Comparison of ENCODE assay signal across 10 cellular contexts in genomic region chr12:74539261-74539660, GRCh38. TPM values are rescaled to one million over a fixed set of nuclear protein-coding genes. Genes with fewer than 3 reads are reported as not detected.
DNase-seq lines count a peak whose midpoint lies in the region; FAIRE-seq and TF ChIP-seq lines count a peak whose summit lies in the region.
"Had no signal": no experiment of that assay in that cellular context is flagged by ENCODE, and none has a peak within 500 bp of the region (broad histone marks: within the 10 kb centered on the region; RNA-seq: fewer than 3 reads in every experiment).

No MANE protein-coding gene starts in this region.

- H3K9me3 ChIP-seq in keratinocyte (ENCODE audit: control insufficient read depth, low read depth, low read length) (no peaks in the 10 kb centered on the region), thyroid gland (no peaks in the 10 kb centered on the region)

- H3K4me1 Mint-ChIP-seq in activated T-cell treated with anti-CD3 and anti-CD28 coated beads, Interleukin-2, amount 50 U/mL, for 24 hours (ENCODE audit: low read depth), result peaks cover 56% of the 10 kb centered on the region
- peaks cover 55% of the 10 kb centered on the region for H3K4me1 Mint-ChIP-seq in activated T-helper 1 cell treated with anti-CD3 and anti-CD28 coated beads, Interleukin-12 subunit alpha, Interleukin-12 subunit beta, Interleukin-2, Interleukin-4 antibody, amounts not matched to agents 30 ng/mL and 10 ng/mL and 1 ng/mL, durations not matched to agents 14 hours and 24 hours and 36 hours (ENCODE audit: low read depth)

- intact Hi-C loops in activated T-helper 1 cell treated with anti-CD3 and anti-CD28 coated beads, Interleukin-12 subunit alpha, Interleukin-12 subunit beta, Interleukin-2, Interleukin-4 antibody, amounts not matched to agents 30 ng/mL and 10 ng/mL and 1 ng/mL, durations not matched to agents 14 hours and 24 hours and 36 hours (cut with micrococcal nuclease), result loop anchor here (5.0 kb wide), 4 partner anchors 127 to 1493 kb away; partner anchors contain the start of gene PHLDA1
- intact Hi-C loops in thyroid gland (cut with DNase I), result no loop called here

- peak overlapping the region; percentile 99 for H3K27ac Mint-ChIP-seq in activated T-cell treated with anti-CD3 and anti-CD28 coated beads, Interleukin-2, amount 50 U/mL, for 24 hours
- H3K27ac Mint-ChIP-seq in activated T-helper 1 cell treated with anti-CD3 and anti-CD28 coated beads, Interleukin-12 subunit alpha, Interleukin-12 subunit beta, Interleukin-2, Interleukin-4 antibody, amounts not matched to agents 30 ng/mL and 10 ng/mL and 1 ng/mL, durations not matched to agents 14 hours and 24 hours and 36 hours, result no peak overlapping the region

- DNase-seq in activated T-cell treated with anti-CD3 and anti-CD28 coated beads, Interleukin-2, amount 50 U/mL, for 24 hours, result no peak
- DNase-seq in activated T-cell treated with anti-CD3 and anti-CD28 coated beads for 4 hours, result no peak
- DNase-seq in activated T-helper 1 cell treated with anti-CD3 and anti-CD28 coated beads, Interleukin-12 subunit alpha, Interleukin-12 subunit beta, Interleukin-2, Interleukin-4 antibody, amounts not matched to agents 30 ng/mL and 10 ng/mL and 1 ng/mL, durations not matched to agents 14 hours and 24 hours and 36 hours (ENCODE audit: low spot score), result no peak
- DNase-seq in keratinocyte (ENCODE audit: low read depth, low spot score), result no peak
- DNase-seq in thyroid gland, result no peak
- no peak for DNase-seq in GM10248 (ENCODE audit: extremely low spot score)
- no peak for DNase-seq in NCI-H2227 treated with DMSO at 0.1 percent for 48 hours (lab: John Stamatoyannopoulos, UW)
- DNase-seq in stimulated activated CD4-positive, alpha-beta T cell treated with anti-CD3 and anti-CD28 coated beads, Interleukin-4, amount 100 ng/mL, for 1 hour, result no peak
- DNase-seq: hippocampal formation had no signal

- no peaks in the 10 kb centered on the region for H3K9me3 Mint-ChIP-seq in activated T-cell treated with anti-CD3 and anti-CD28 coated beads, Interleukin-2, amount 50 U/mL, for 24 hours
- no peaks in the 10 kb centered on the region for H3K9me3 Mint-ChIP-seq in activated T-helper 1 cell treated with anti-CD3 and anti-CD28 coated beads, Interleukin-12 subunit alpha, Interleukin-12 subunit beta, Interleukin-2, Interleukin-4 antibody, amounts not matched to agents 30 ng/mL and 10 ng/mL and 1 ng/mL, durations not matched to agents 14 hours and 24 hours and 36 hours

- peaks cover 23% of the 10 kb centered on the region for H4K20me1 ChIP-seq in keratinocyte (ENCODE audit: control insufficient read depth, extremely low read depth, insufficient read depth, low read length)

- H3K27ac ChIP-seq in keratinocyte (ENCODE audit: control insufficient read depth, insufficient read depth, low read length) (peak overlapping the region; percentile 97), thyroid gland (peak overlapping the region in 1 of 3 donors; percentile 90)

- H3K36me3 ChIP-seq in keratinocyte (ENCODE audit: control insufficient read depth in 2 of 2, extremely low read depth in 1 of 2, insufficient read depth in 2 of 2, low read length in 2 of 2), result peaks cover 0 to 13% of the 10 kb centered on the region in 2 experiments
- H3K36me3 ChIP-seq in thyroid gland, result no peaks in the 10 kb centered on the region

- TF ChIP-seq CTCF in keratinocyte (optimal IDR thresholded peaks at IDR 0.05 in 1 of 3, IDR thresholded peaks at IDR 0.05 in 1 of 3, conservative IDR thresholded peaks at IDR 0.05 in 1 of 3; ENCODE audit: extremely low read depth in 1 of 3, insufficient read depth in 2 of 3, low read length in 3 of 3) (no peak), thyroid gland (IDR thresholded peaks at IDR 0.05) (no peak), GM10248 (IDR thresholded peaks at IDR 0.05; ENCODE audit: control extremely low read depth, extremely low read depth, low read depth, missing control alignments) (no peak)

- H3K4me1 ChIP-seq in keratinocyte (ENCODE audit: control insufficient read depth, extremely low read depth, insufficient read depth, low read length) (peaks cover 25% of the 10 kb centered on the region), thyroid gland (peaks cover 19 to 33% of the 10 kb centered on the region in 2 donors)

- peaks cover 62% of the 10 kb centered on the region for H3K36me3 Mint-ChIP-seq in activated T-cell treated with anti-CD3 and anti-CD28 coated beads, Interleukin-2, amount 50 U/mL, for 24 hours (ENCODE audit: low read depth)
- peaks cover 36% of the 10 kb centered on the region for H3K36me3 Mint-ChIP-seq in activated T-helper 1 cell treated with anti-CD3 and anti-CD28 coated beads, Interleukin-12 subunit alpha, Interleukin-12 subunit beta, Interleukin-2, Interleukin-4 antibody, amounts not matched to agents 30 ng/mL and 10 ng/mL and 1 ng/mL, durations not matched to agents 14 hours and 24 hours and 36 hours (ENCODE audit: low read depth)

- peak overlapping the region; percentile 68 to 98 (median 94) for H3K4me3 ChIP-seq in keratinocyte (ENCODE audit: control insufficient read depth in 2 of 3, extremely low read depth in 1 of 3, insufficient read depth in 2 of 3, low read depth in 1 of 3, low read length in 3 of 3)
- peak overlapping the region in 2 of 3 donors; percentile 2 to 71 for H3K4me3 ChIP-seq in thyroid gland (replicated peaks in 1 of 3)

- POLR2A ChIA-PET in GM10248 (lab: Yijun Ruan, JAX), result interaction anchor here (0.7 kb wide), 1 partner anchor 51 kb away, joined by 3 read pairs; no protein-coding TSS in a partner anchor

- dilution Hi-C loops in keratinocyte (cut with MboI; ENCODE audit: extremely low pct_ligation_motif_present, low sequenced_read_pairs), result no loop called here

- H3K4me3 Mint-ChIP-seq in activated T-cell treated with anti-CD3 and anti-CD28 coated beads, Interleukin-2, amount 50 U/mL, for 24 hours, result peak overlapping the region; percentile 97
- H3K4me3 Mint-ChIP-seq in activated T-helper 1 cell treated with anti-CD3 and anti-CD28 coated beads, Interleukin-12 subunit alpha, Interleukin-12 subunit beta, Interleukin-2, Interleukin-4 antibody, amounts not matched to agents 30 ng/mL and 10 ng/mL and 1 ng/mL, durations not matched to agents 14 hours and 24 hours and 36 hours, result peak overlapping the region; percentile 92

- H3K9me1 ChIP-seq in keratinocyte (ENCODE audit: control insufficient read depth, extremely low read depth, insufficient read depth, low read length), result no peaks in the 10 kb centered on the region

- H3K27me3 Mint-ChIP-seq in activated T-cell treated with anti-CD3 and anti-CD28 coated beads, Interleukin-2, amount 50 U/mL, for 24 hours, result no peaks in the 10 kb centered on the region
- peaks cover 1% of the 10 kb centered on the region for H3K27me3 Mint-ChIP-seq in activated T-helper 1 cell treated with anti-CD3 and anti-CD28 coated beads, Interleukin-12 subunit alpha, Interleukin-12 subunit beta, Interleukin-2, Interleukin-4 antibody, amounts not matched to agents 30 ng/mL and 10 ng/mL and 1 ng/mL, durations not matched to agents 14 hours and 24 hours and 36 hours (ENCODE audit: insufficient read depth)

- FAIRE-seq in keratinocyte (lab: Jason Lieb, UNC), result no peak
- FAIRE-seq: G401.6 had no signal

- CTCF ChIA-PET in GM10248 (lab: Yijun Ruan, JAX), result interaction anchor here (2.2 kb wide), 1 partner anchor 13 kb away, joined by 7 read pairs; no protein-coding TSS in a partner anchor

- H3K9ac ChIP-seq in keratinocyte (ENCODE audit: control insufficient read depth, extremely low read depth, insufficient read depth, low read length), result peak overlapping the region; percentile 98

- TF ChIP-seq POLR2A in thyroid gland (IDR thresholded peaks at IDR 0.05), result no peak

- H3K79me2 ChIP-seq in keratinocyte (ENCODE audit: control insufficient read depth, insufficient read depth, low read length), result peaks cover 46% of the 10 kb centered on the region

- no peak overlapping the region for H2AFZ ChIP-seq in keratinocyte (ENCODE audit: control insufficient read depth, low read length)

- WGBS in thyroid gland, 2 donors, result 56 to 58% methylated on average over 4 of the region's 4 CpGs

- peak overlapping the region; percentile 99 for H3K4me2 ChIP-seq in keratinocyte (ENCODE audit: control insufficient read depth, extremely low read depth, insufficient read depth, low read depth, low read length)

- H3K27me3 ChIP-seq in keratinocyte (ENCODE audit: control insufficient read depth, extremely low read depth, insufficient read depth, low read length) (no peaks in the 10 kb centered on the region), thyroid gland (no peaks in the 10 kb centered on the region)

RNA-seq across cellular contexts. Expression of gene ATXN7L3B, which starts 1.6 kb away (rescaled TPM):
- total RNA-seq in activated T-helper 1 cell treated with anti-CD3 and anti-CD28 coated beads, Interleukin-12 subunit alpha, Interleukin-12 subunit beta, Interleukin-2, Interleukin-4 antibody, amounts not matched to agents 30 ng/mL and 10 ng/mL and 1 ng/mL, durations not matched to agents 14 hours and 24 hours and 36 hours, result 24.8 and 25.4 TPM in 2 replicates
- polyA plus RNA-seq in keratinocyte, result 12.0 to 16.0 TPM (median 15.3 TPM) in 3 replicates
- polyA plus RNA-seq in keratinocyte (2011; ENCODE audit: low read depth), result 8.3 TPM
- polyA plus RNA-seq in keratinocyte (2011; cell fraction: cytosol; rRNA removed), result 10.9 and 16.0 TPM in 2 replicates
- 18.7 and 22.3 TPM in 2 replicates for polyA plus RNA-seq in keratinocyte (2011; cell fraction: nucleus; rRNA removed)
- 10.1 and 12.7 TPM in 2 replicates for polyA plus RNA-seq in keratinocyte (2012; ENCODE audit: low replicate concordance)
- 7.9 to 20.3 TPM (median 14.5 TPM) in 3 replicates for polyA minus RNA-seq in keratinocyte
- 11.7 TPM for polyA minus RNA-seq in keratinocyte (2011; cell fraction: cytosol; rRNA and poly(A)+ RNA removed)
- polyA minus RNA-seq in keratinocyte (2011; cell fraction: nucleus; rRNA and poly(A)+ RNA removed), result 9.0 and 14.7 TPM in 2 replicates
- total RNA-seq in thyroid gland, result 10 to 100 TPM; 35.1 to 42.7 (median 38.1) TPM
